In genomic region chr10:90378524-90379076, GRCh38 we compare ENCODE assay signal across 15 cellular contexts.
"Had no signal": no experiment of that assay in that cellular context is flagged by ENCODE, and none has a peak within 500 bp of the region (broad histone marks: within the 10 kb centered on the region; RNA-seq: fewer than 3 reads in every experiment).

No MANE protein-coding gene starts in this region.

- H3K36me3 Mint-ChIP-seq: activated naive CD4-positive, alpha-beta T cell treated with anti-CD3 and anti-CD28 coated beads, Interleukin-2, amount 50 U/mL, for 24 hours had no signal

- H3K4me1 Mint-ChIP-seq: activated naive CD4-positive, alpha-beta T cell treated with anti-CD3 and anti-CD28 coated beads, Interleukin-2, amount 50 U/mL, for 24 hours; stimulated activated naive CD8-positive, alpha-beta T cell treated with anti-CD3 and anti-CD28 coated beads, Interleukin-15, amount 100 ng/mL, for 72 hours had no signal

- H3K9me3 ChIP-seq: ascending aorta, thoracic aorta had no signal

- H3K36me3 ChIP-seq: ascending aorta, thoracic aorta had no signal

- DNase-seq: activated CD4-positive, alpha-beta T cell treated with anti-CD3 and anti-CD28 coated beads, Interleukin-2, amount 50 U/mL, for 4 hours; activated effector memory CD4-positive, alpha-beta T cell treated with Interleukin-2 at 50 U/mL for 16 hours; activated T-cell treated with anti-CD3 and anti-CD28 coated beads, Interleukin-2, amount 50 U/mL, for 1 hour; caudate nucleus; foreskin keratinocyte; head of caudate nucleus; stimulated activated CD4-positive, alpha-beta T cell treated with anti-CD3 and anti-CD28 coated beads, Interleukin-4, amount 100 ng/mL, for 4 hours; stimulated activated naive CD8-positive, alpha-beta T cell treated with anti-CD3 and anti-CD28 coated beads, Interleukin-15, amount 100 ng/mL, for 72 hours had no signal

- H3K27me3 ChIP-seq: ascending aorta, foreskin keratinocyte had no signal

- H3K9me3 Mint-ChIP-seq: activated naive CD4-positive, alpha-beta T cell treated with anti-CD3 and anti-CD28 coated beads, Interleukin-2, amount 50 U/mL, for 24 hours; nephron; stimulated activated naive CD8-positive, alpha-beta T cell treated with anti-CD3 and anti-CD28 coated beads, Interleukin-15, amount 100 ng/mL, for 72 hours had no signal

- H3K27me3 Mint-ChIP-seq: activated naive CD4-positive, alpha-beta T cell treated with anti-CD3 and anti-CD28 coated beads, Interleukin-2, amount 50 U/mL, for 24 hours; dendritic cell treated with granulocyte-macrophage colony-stimulating factor and Interleukin-4, amounts not matched to agents 40 ng/mL and 50 ng/mL, for 4 days; stimulated activated naive CD8-positive, alpha-beta T cell treated with anti-CD3 and anti-CD28 coated beads, Interleukin-15, amount 100 ng/mL, for 72 hours had no signal

- H3K4me1 ChIP-seq: ascending aorta, foreskin keratinocyte had no signal

- ATAC-seq: activated CD4-positive, CD25-positive, alpha-beta regulatory T cell treated with anti-CD3 and anti-CD28 coated beads, Interleukin-2, amount 50 U/mL, for 24 hours; foreskin keratinocyte; left lobe of liver; stimulated activated naive CD8-positive, alpha-beta T cell treated with anti-CD3 and anti-CD28 coated beads, Interleukin-15, amount 100 ng/mL, for 72 hours had no signal

- H3K27ac ChIP-seq: ascending aorta, foreskin keratinocyte, thoracic aorta had no signal

- H3K4me3 Mint-ChIP-seq: activated naive CD4-positive, alpha-beta T cell treated with anti-CD3 and anti-CD28 coated beads, Interleukin-2, amount 50 U/mL, for 24 hours; dendritic cell treated with granulocyte-macrophage colony-stimulating factor and Interleukin-4, amounts not matched to agents 40 ng/mL and 50 ng/mL, for 4 days; nephron; stimulated activated naive CD8-positive, alpha-beta T cell treated with anti-CD3 and anti-CD28 coated beads, Interleukin-15, amount 100 ng/mL, for 72 hours had no signal

- H3K4me3 ChIP-seq: ascending aorta, thoracic aorta had no signal

- H3K27ac Mint-ChIP-seq: activated naive CD4-positive, alpha-beta T cell treated with anti-CD3 and anti-CD28 coated beads, Interleukin-2, amount 50 U/mL, for 24 hours; dendritic cell treated with granulocyte-macrophage colony-stimulating factor and Interleukin-4, amounts not matched to agents 40 ng/mL and 50 ng/mL, for 4 days; stimulated activated naive CD8-positive, alpha-beta T cell treated with anti-CD3 and anti-CD28 coated beads, Interleukin-15, amount 100 ng/mL, for 72 hours had no signal
